In the genomic region with DNA sequence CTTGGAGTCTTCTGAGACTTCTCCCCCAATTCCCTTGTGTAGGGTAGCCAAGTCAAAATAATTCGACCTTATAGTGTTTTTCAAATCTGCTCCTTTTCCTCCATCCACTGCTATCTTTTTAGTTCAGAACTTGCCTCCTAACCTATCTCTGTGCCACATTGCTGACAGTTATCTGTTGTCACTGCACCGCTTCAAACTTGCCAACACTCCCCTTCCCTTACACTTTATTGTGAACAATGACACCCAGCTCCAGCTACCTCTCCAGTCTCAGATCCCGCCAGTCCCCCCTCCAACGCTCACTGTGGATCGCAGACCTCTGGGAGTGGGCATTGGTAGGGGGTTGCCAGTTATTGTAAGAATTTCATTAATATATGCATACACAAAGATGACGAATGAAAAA, we compare ENCODE assay signal across 1 cellular context.
TF ChIP-seq lines count a peak whose summit lies in the region.

No MANE protein-coding gene starts in this region.

TF ChIP-seq in K562, 482 proteins besides CTCF, POLR2A, EP300 and RAD21 (continued from another document and continues in another):
- TF ChIP-seq, protein P1, sequence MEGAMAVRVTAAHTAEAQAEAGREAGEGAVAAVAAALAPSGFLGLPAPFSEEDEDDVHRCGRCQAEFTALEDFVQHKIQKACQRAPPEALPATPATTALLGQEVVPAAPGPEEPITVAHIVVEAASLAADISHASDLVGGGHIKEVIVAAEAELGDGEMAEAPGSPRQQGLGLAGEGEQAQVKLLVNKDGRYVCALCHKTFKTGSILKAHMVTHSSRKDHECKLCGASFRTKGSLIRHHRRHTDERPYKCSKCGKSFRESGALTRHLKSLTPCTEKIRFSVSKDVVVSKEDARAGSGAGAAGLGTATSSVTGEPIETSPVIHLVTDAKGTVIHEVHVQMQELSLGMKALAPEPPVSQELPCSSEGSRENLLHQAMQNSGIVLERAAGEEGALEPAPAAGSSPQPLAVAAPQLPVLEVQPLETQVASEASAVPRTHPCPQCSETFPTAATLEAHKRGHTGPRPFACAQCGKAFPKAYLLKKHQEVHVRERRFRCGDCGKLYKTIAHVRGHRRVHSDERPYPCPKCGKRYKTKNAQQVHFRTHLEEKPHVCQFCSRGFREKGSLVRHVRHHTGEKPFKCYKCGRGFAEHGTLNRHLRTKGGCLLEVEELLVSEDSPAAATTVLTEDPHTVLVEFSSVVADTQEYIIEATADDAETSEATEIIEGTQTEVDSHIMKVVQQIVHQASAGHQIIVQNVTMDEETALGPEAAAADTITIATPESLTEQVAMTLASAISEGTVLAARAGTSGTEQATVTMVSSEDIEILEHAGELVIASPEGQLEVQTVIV (CRISPR knock-in tag; IDR thresholded peaks at IDR 0.05; ENCODE audit: borderline replicate concordance) = no peak
- TF ChIP-seq HNRNPUL1 (IDR thresholded peaks at IDR 0.05; ENCODE audit: low read length) (no peak), MCM3 (IDR thresholded peaks at IDR 0.05) (no peak), SMARCA5 (IDR thresholded peaks at IDR 0.05) (no peak), ZNF224 (CRISPR knock-in tag; IDR thresholded peaks at IDR 0.05) (no peak), ZZZ3 (IDR thresholded peaks at IDR 0.05) (no peak), GABPB1 (CRISPR knock-in tag; IDR thresholded peaks at IDR 0.05) (no peak), JUNB (CRISPR knock-in tag; conservative IDR thresholded peaks at IDR 0.05) (no peak), NFATC3 (IDR thresholded peaks at IDR 0.05) (no peak), NCOR1 (IDR thresholded peaks at IDR 0.05) (peak; percentile 90), TAF1 (IDR thresholded peaks at IDR 0.05; ENCODE audit: control insufficient read depth, extremely low read depth, insufficient read depth, low read length, severe bottlenecking) (no peak), E2F3 (CRISPR knock-in tag; IDR thresholded peaks at IDR 0.05) (no peak), HDAC1 (IDR thresholded peaks at IDR 0.05) (peak in 1 of 2 experiments; percentile 38; a peak in 1 of 4 replicates), CHD2 (IDR thresholded peaks at IDR 0.05; ENCODE audit: low read depth, low read length) (no peak), FOXK2 (conservative IDR thresholded peaks at IDR 0.05 in 1 of 2, IDR thresholded peaks at IDR 0.05 in 1 of 2; ENCODE audit: low read depth in 2 of 2) (no peak; a peak in 1 of 4 replicates), PHB2 (IDR thresholded peaks at IDR 0.05; ENCODE audit: low read depth) (peak; percentile 68; the same call in 1 of the 2 replicates), HEY1 (CRISPR knock-in tag; IDR thresholded peaks at IDR 0.05; ENCODE audit: borderline replicate concordance) (no peak), ETV6 (IDR thresholded peaks at IDR 0.05; ENCODE audit: borderline replicate concordance in 1 of 2, low read depth in 2 of 2, low read length in 1 of 2) (no peak), ETV6 (CRISPR knock-in tag; IDR thresholded peaks at IDR 0.05; ENCODE audit: borderline replicate concordance) (no peak), POLR2AphosphoS2 (IDR thresholded peaks at IDR 0.05; ENCODE audit: low read length) (no peak), ZNF3 (CRISPR knock-in tag; IDR thresholded peaks at IDR 0.05) (no peak), JUN (IDR thresholded peaks at IDR 0.05; ENCODE audit: borderline replicate concordance, low read depth, low read length) (no peak), JUN (CRISPR knock-in tag; IDR thresholded peaks at IDR 0.05; ENCODE audit: borderline replicate concordance) (no peak), ZNF124 (CRISPR knock-in tag; IDR thresholded peaks at IDR 0.05) (no peak), FOXP1 (CRISPR knock-in tag; IDR thresholded peaks at IDR 0.05) (no peak), PHTF2 (CRISPR knock-in tag; IDR thresholded peaks at IDR 0.05) (no peak), SRSF1 (IDR thresholded peaks at IDR 0.05; ENCODE audit: low read depth, low read length) (no peak), KDM2B (CRISPR knock-in tag; IDR thresholded peaks at IDR 0.05) (no peak), NCOA4 (IDR thresholded peaks at IDR 0.05; ENCODE audit: partially characterized antibody) (no peak), ZNF212 (CRISPR knock-in tag; IDR thresholded peaks at IDR 0.05) (no peak), ZNF354B (CRISPR knock-in tag; IDR thresholded peaks at IDR 0.05) (no peak), SNRNP70 (optimal IDR thresholded peaks at IDR 0.05; ENCODE audit: low read depth, low read length) (no peak), KHSRP (IDR thresholded peaks at IDR 0.05) (no peak), CBFA2T2 (conservative IDR thresholded peaks at IDR 0.05) (peak; percentile 92), MAFK (IDR thresholded peaks at IDR 0.05; ENCODE audit: low read length) (no peak), IRF2 (CRISPR knock-in tag; IDR thresholded peaks at IDR 0.05) (no peak), EHMT2 (IDR thresholded peaks at IDR 0.05) (no peak), CBFA2T3 (IDR thresholded peaks at IDR 0.05) (peak; percentile 96), JUND (IDR thresholded peaks at IDR 0.05; ENCODE audit: borderline replicate concordance, low read depth, low read length) (no peak; the same call in 1 of the 2 replicates), JUND (tag; IDR thresholded peaks at IDR 0.05; ENCODE audit: borderline replicate concordance, low read depth, low read length) (no peak; the same call in 2 of the 3 replicates)
- TF ChIP-seq, protein P2, sequence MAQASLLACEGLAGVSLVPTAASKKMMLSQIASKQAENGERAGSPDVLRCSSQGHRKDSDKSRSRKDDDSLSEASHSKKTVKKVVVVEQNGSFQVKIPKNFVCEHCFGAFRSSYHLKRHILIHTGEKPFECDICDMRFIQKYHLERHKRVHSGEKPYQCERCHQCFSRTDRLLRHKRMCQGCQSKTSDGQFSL (CRISPR knock-in tag; IDR thresholded peaks at IDR 0.05) = no peak
- TF ChIP-seq, protein P2 (tag; IDR thresholded peaks at IDR 0.05) = no peak
- TF ChIP-seq, protein P3, sequence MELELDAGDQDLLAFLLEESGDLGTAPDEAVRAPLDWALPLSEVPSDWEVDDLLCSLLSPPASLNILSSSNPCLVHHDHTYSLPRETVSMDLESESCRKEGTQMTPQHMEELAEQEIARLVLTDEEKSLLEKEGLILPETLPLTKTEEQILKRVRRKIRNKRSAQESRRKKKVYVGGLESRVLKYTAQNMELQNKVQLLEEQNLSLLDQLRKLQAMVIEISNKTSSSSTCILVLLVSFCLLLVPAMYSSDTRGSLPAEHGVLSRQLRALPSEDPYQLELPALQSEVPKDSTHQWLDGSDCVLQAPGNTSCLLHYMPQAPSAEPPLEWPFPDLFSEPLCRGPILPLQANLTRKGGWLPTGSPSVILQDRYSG (tag; conservative IDR thresholded peaks at IDR 0.05; ENCODE audit: low read depth) = no peak
- TF ChIP-seq, protein P4, sequence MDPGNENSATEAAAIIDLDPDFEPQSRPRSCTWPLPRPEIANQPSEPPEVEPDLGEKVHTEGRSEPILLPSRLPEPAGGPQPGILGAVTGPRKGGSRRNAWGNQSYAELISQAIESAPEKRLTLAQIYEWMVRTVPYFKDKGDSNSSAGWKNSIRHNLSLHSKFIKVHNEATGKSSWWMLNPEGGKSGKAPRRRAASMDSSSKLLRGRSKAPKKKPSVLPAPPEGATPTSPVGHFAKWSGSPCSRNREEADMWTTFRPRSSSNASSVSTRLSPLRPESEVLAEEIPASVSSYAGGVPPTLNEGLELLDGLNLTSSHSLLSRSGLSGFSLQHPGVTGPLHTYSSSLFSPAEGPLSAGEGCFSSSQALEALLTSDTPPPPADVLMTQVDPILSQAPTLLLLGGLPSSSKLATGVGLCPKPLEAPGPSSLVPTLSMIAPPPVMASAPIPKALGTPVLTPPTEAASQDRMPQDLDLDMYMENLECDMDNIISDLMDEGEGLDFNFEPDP (CRISPR knock-in tag; IDR thresholded peaks at IDR 0.05) = no peak
- TF ChIP-seq, protein P5, sequence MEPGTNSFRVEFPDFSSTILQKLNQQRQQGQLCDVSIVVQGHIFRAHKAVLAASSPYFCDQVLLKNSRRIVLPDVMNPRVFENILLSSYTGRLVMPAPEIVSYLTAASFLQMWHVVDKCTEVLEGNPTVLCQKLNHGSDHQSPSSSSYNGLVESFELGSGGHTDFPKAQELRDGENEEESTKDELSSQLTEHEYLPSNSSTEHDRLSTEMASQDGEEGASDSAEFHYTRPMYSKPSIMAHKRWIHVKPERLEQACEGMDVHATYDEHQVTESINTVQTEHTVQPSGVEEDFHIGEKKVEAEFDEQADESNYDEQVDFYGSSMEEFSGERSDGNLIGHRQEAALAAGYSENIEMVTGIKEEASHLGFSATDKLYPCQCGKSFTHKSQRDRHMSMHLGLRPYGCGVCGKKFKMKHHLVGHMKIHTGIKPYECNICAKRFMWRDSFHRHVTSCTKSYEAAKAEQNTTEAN (CRISPR knock-in tag; IDR thresholded peaks at IDR 0.05) = no peak
- TF ChIP-seq, protein P6, sequence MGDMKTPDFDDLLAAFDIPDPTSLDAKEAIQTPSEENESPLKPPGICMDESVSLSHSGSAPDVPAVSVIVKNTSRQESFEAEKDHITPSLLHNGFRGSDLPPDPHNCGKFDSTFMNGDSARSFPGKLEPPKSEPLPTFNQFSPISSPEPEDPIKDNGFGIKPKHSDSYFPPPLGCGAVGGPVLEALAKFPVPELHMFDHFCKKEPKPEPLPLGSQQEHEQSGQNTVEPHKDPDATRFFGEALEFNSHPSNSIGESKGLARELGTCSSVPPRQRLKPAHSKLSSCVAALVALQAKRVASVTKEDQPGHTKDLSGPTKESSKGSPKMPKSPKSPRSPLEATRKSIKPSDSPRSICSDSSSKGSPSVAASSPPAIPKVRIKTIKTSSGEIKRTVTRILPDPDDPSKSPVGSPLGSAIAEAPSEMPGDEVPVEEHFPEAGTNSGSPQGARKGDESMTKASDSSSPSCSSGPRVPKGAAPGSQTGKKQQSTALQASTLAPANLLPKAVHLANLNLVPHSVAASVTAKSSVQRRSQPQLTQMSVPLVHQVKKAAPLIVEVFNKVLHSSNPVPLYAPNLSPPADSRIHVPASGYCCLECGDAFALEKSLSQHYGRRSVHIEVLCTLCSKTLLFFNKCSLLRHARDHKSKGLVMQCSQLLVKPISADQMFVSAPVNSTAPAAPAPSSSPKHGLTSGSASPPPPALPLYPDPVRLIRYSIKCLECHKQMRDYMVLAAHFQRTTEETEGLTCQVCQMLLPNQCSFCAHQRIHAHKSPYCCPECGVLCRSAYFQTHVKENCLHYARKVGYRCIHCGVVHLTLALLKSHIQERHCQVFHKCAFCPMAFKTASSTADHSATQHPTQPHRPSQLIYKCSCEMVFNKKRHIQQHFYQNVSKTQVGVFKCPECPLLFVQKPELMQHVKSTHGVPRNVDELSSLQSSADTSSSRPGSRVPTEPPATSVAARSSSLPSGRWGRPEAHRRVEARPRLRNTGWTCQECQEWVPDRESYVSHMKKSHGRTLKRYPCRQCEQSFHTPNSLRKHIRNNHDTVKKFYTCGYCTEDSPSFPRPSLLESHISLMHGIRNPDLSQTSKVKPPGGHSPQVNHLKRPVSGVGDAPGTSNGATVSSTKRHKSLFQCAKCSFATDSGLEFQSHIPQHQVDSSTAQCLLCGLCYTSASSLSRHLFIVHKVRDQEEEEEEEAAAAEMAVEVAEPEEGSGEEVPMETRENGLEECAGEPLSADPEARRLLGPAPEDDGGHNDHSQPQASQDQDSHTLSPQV (IDR thresholded peaks at IDR 0.05) = peak; percentile 44; the same call in 1 of the 2 replicates
- TF ChIP-seq, protein P7, sequence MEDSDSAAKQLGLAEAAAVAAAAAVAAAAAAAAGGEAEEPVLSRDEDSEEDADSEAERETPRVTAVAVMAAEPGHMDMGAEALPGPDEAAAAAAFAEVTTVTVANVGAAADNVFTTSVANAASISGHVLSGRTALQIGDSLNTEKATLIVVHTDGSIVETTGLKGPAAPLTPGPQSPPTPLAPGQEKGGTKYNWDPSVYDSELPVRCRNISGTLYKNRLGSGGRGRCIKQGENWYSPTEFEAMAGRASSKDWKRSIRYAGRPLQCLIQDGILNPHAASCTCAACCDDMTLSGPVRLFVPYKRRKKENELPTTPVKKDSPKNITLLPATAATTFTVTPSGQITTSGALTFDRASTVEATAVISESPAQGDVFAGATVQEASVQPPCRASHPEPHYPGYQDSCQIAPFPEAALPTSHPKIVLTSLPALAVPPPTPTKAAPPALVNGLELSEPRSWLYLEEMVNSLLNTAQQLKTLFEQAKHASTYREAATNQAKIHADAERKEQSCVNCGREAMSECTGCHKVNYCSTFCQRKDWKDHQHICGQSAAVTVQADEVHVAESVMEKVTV (CRISPR knock-in tag; IDR thresholded peaks at IDR 0.05) = no peak
- TF ChIP-seq, protein P8, sequence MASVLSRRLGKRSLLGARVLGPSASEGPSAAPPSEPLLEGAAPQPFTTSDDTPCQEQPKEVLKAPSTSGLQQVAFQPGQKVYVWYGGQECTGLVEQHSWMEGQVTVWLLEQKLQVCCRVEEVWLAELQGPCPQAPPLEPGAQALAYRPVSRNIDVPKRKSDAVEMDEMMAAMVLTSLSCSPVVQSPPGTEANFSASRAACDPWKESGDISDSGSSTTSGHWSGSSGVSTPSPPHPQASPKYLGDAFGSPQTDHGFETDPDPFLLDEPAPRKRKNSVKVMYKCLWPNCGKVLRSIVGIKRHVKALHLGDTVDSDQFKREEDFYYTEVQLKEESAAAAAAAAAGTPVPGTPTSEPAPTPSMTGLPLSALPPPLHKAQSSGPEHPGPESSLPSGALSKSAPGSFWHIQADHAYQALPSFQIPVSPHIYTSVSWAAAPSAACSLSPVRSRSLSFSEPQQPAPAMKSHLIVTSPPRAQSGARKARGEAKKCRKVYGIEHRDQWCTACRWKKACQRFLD (CRISPR knock-in tag; IDR thresholded peaks at IDR 0.05) = no peak
- TF ChIP-seq, protein P9, sequence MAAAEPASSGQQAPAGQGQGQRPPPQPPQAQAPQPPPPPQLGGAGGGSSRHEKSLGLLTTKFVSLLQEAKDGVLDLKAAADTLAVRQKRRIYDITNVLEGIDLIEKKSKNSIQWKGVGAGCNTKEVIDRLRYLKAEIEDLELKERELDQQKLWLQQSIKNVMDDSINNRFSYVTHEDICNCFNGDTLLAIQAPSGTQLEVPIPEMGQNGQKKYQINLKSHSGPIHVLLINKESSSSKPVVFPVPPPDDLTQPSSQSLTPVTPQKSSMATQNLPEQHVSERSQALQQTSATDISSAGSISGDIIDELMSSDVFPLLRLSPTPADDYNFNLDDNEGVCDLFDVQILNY (CRISPR knock-in tag; IDR thresholded peaks at IDR 0.05) = no peak
- TF ChIP-seq, protein P10, sequence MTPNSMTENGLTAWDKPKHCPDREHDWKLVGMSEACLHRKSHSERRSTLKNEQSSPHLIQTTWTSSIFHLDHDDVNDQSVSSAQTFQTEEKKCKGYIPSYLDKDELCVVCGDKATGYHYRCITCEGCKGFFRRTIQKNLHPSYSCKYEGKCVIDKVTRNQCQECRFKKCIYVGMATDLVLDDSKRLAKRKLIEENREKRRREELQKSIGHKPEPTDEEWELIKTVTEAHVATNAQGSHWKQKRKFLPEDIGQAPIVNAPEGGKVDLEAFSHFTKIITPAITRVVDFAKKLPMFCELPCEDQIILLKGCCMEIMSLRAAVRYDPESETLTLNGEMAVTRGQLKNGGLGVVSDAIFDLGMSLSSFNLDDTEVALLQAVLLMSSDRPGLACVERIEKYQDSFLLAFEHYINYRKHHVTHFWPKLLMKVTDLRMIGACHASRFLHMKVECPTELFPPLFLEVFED (CRISPR knock-in tag; conservative IDR thresholded peaks at IDR 0.05) = no peak
